ENCODE assay signal across 11 cellular contexts in the genomic region with DNA sequence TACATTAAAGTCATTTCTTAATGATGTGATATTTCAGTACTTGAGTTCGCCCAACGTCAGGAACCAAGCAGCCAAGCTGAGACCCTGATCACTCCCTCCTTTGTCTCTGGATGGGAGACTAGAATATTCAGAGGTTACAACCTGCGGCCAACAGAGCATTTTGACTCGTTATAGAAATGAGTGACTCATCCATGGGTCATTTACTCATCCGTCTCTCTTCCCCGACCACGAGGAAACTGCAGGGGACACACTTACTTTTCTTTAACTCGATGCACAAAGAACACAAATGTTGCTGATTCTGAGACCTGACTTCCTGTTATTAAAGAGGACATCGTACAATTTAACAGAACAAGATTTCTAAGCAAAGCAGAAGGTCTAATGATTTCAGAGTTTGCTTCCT.
DNase-seq lines count a peak whose midpoint lies in the region; ATAC-seq and TF ChIP-seq lines count a peak whose summit lies in the region.
"Had no signal": no experiment of that assay in that cellular context is flagged by ENCODE, and none has a peak within 500 bp of the region (broad histone marks: within the 10 kb centered on the region; RNA-seq: fewer than 3 reads in every experiment).

No MANE protein-coding gene starts in this region.

- WGBS in heart left ventricle, 4 donors: 49 to 61% (median 53%) methylated on average over 9 of the region's 9 CpGs

- peak overlapping the region; percentile 12 for H3K27ac Mint-ChIP-seq in type B pancreatic cell

- peak overlapping the region; percentile 51 for H3K27ac ChIP-seq in left ventricle myocardium inferior (replicated peaks)
- H3K27ac ChIP-seq in heart left ventricle: peak overlapping the region in 2 of 12 donors; percentile 3 to 24
- no peak overlapping the region for H3K27ac ChIP-seq in RWPE1
- H3K27ac ChIP-seq: VCaP had no signal

- peaks cover 51% of the 10 kb centered on the region for H3K4me1 Mint-ChIP-seq in type B pancreatic cell (ENCODE audit: unreplicated experiment)

- no peak for TF ChIP-seq POLR2A in heart left ventricle (IDR thresholded peaks at IDR 0.05)

- no peak overlapping the region for H3K4me3 Mint-ChIP-seq in type B pancreatic cell

- ATAC-seq in heart left ventricle (no peak), HG02763 (IDR thresholded peaks at IDR 0.05; ENCODE audit: unreplicated experiment) (no peak)

- intact Hi-C loops in left ventricle myocardium inferior (cut with micrococcal nuclease) (no loop called here), heart left ventricle (cut with DNase I) (no loop called here)

- H3K9me3 ChIP-seq in left ventricle myocardium inferior (replicated peaks) (no peaks in the 10 kb centered on the region), heart left ventricle (no peaks in the 10 kb centered on the region)
- H3K9me3 ChIP-seq: ascending aorta had no signal

- no peaks in the 10 kb centered on the region for H3K36me3 ChIP-seq in left ventricle myocardium inferior
- H3K36me3 ChIP-seq in heart left ventricle: no peaks in the 10 kb centered on the region
- H3K36me3 ChIP-seq: ascending aorta had no signal

- TF ChIP-seq CTCF in left ventricle myocardium inferior (IDR thresholded peaks at IDR 0.05; ENCODE audit: borderline replicate concordance) (no peak), heart left ventricle (IDR thresholded peaks at IDR 0.05) (no peak), RWPE1 (conservative IDR thresholded peaks at IDR 0.05; ENCODE audit: low read depth) (no peak), fibroblast of mammary gland (conservative IDR thresholded peaks at IDR 0.05; ENCODE audit: control insufficient read depth, insufficient read depth, low read depth, low read length) (no peak), type B pancreatic cell (conservative IDR thresholded peaks at IDR 0.05) (no peak)

- no peaks in the 10 kb centered on the region for H3K9me3 Mint-ChIP-seq in type B pancreatic cell

- DNase-seq in left ventricle myocardium inferior: no peak
- no peak for DNase-seq in heart left ventricle
- peak; percentile 23 for DNase-seq in RWPE1 (ENCODE audit: low spot score)
- DNase-seq in fibroblast of mammary gland (ENCODE audit: low read depth): peak; percentile 86
- no peak for DNase-seq in type B pancreatic cell (ENCODE audit: extremely low spot score, unreplicated experiment)
- DNase-seq in COLO668 (lab: John Stamatoyannopoulos, UW; ENCODE audit: unreplicated experiment): no peak
- no peak for DNase-seq in T-helper 9 cell
- DNase-seq: NCI-H2107 had no signal

- CTCF ChIA-PET in RWPE1 (lab: Yijun Ruan, JAX): no interaction called here

- POLR2A ChIA-PET in RWPE1 (lab: Yijun Ruan, JAX; ENCODE audit: low non-redundant PET): no interaction called here

- H3K4me3 ChIP-seq in left ventricle myocardium inferior: no peak overlapping the region
- H3K4me3 ChIP-seq in heart left ventricle: no peak overlapping the region
- no peak overlapping the region for H3K4me3 ChIP-seq in fibroblast of mammary gland (ENCODE audit: control insufficient read depth, low read depth, low read length)
- H3K4me3 ChIP-seq: ascending aorta had no signal

- H3K27me3 ChIP-seq in left ventricle myocardium inferior (ENCODE audit: low read depth) (no peaks in the 10 kb centered on the region), heart left ventricle (no peaks in the 10 kb centered on the region)
- H3K27me3 ChIP-seq: ascending aorta had no signal

- H3K4me1 ChIP-seq in left ventricle myocardium inferior (peaks cover 49% of the 10 kb centered on the region), heart left ventricle (peaks cover 0 to 44% (median 27%) of the 10 kb centered on the region in 12 donors)
- H3K4me1 ChIP-seq: ascending aorta had no signal

- no peaks in the 10 kb centered on the region for H3K27me3 Mint-ChIP-seq in type B pancreatic cell

- no peaks in the 10 kb centered on the region for H3K36me3 Mint-ChIP-seq in type B pancreatic cell

Comparison
In these comparisons a context has a peak if more than half of its experiments do, and no peak if none do; other contexts are left out.
1. DNase-seq: peak in RWPE1 (single experiment) and fibroblast of mammary gland (single experiment); none in left ventricle myocardium inferior (single experiment), heart left ventricle (0 of 5), type B pancreatic cell (single experiment), COLO668 (single experiment) and T-helper 9 cell (single experiment).